8 cellular contexts compared by ENCODE assay signal in genomic region chr6:69796627-69797390, GRCh38. TPM values are rescaled to one million over a fixed set of nuclear protein-coding genes. Genes with fewer than 3 reads are reported as not detected.
DNase-seq lines count a peak whose midpoint lies in the region; ATAC-seq, FAIRE-seq and TF ChIP-seq lines count a peak whose summit lies in the region.

Gene LMBRD1 (minus strand): TSS chr6:69797010. CDS start chr6:69796881, 129 bp downstream.

- in situ Hi-C loops in astrocyte of the cerebellum (cut with HindIII; ENCODE audit: low sequenced_read_pairs) = no loop called here

- peak within 1 kb of the TSS; percentile 89 for H3K4me3 ChIP-seq in astrocyte of the cerebellum (ENCODE audit: low read depth, low read length)
- peak within 1 kb of the TSS; percentile 73 for H3K4me3 ChIP-seq in rectal smooth muscle tissue (ENCODE audit: low read length)
- H3K4me3 ChIP-seq in aorta (ENCODE audit: low read length in 2 of 2) = peak within 1 kb of the TSS; percentile 53 to 91

- peak; percentile 84 for DNase-seq in GM18507 (ENCODE audit: extremely low spot score, insufficient read length, low read depth)
- peak; percentile 93 for DNase-seq in NCI-H2029 (lab: John Stamatoyannopoulos, UW)
- DNase-seq in T-helper 22 cell (ENCODE audit: low read depth) = peak; percentile 95
- peak; percentile 83 for DNase-seq in astrocyte of the cerebellum (ENCODE audit: low read depth)
- DNase-seq in hepatic stellate cell (ENCODE audit: low spot score) = peak; percentile 89
- peak; percentile 98 to 99 for DNase-seq in aorta

- intact Hi-C loops in aorta (cut with DNase I) = loop anchor here in 1 of 2 donors (5.0 kb wide), 1 partner anchor 140 kb away; no protein-coding TSS in a partner anchor

- H3K9ac ChIP-seq in rectal smooth muscle tissue (ENCODE audit: low read length) = peak within 1 kb of the TSS; percentile 92

- peak; percentile 77 for TF ChIP-seq CTCF in astrocyte of the cerebellum (IDR thresholded peaks at IDR 0.05; ENCODE audit: low read depth, low read length, missing control alignments)

- H3K36me3 ChIP-seq in rectal smooth muscle tissue (ENCODE audit: control insufficient read depth, insufficient read depth, low read length) (no peaks in the 10 kb centered on the region), aorta (ENCODE audit: control insufficient read depth in 1 of 2, insufficient read depth in 2 of 2, low read length in 1 of 2) (no peaks in the 10 kb centered on the region)

- H3K27ac ChIP-seq in rectal smooth muscle tissue (ENCODE audit: low read depth, low read length) (peak within 1 kb of the TSS; percentile 92), aorta (ENCODE audit: low read depth in 1 of 2, low read length in 2 of 2) (peak within 1 kb of the TSS; percentile 84 to 99)

- 1% methylated on average over 38 to 40 of the region's 40 CpGs for WGBS in aorta, 2 donors

- ATAC-seq in HG02981 (IDR thresholded peaks at IDR 0.05; ENCODE audit: unreplicated experiment) = peak; percentile 90
- ATAC-seq in aorta (ENCODE audit: low FRiP score) = peak; percentile 97

- H3K27me3 ChIP-seq in rectal smooth muscle tissue (ENCODE audit: control insufficient read depth, insufficient read depth, low read length) = no peaks in the 10 kb centered on the region
- H3K27me3 ChIP-seq in aorta (ENCODE audit: control insufficient read depth in 1 of 2, insufficient read depth in 2 of 2, low read length in 1 of 2) = no peaks in the 10 kb centered on the region

- FAIRE-seq in GM18507 (lab: Jason Lieb, UNC) = peak; percentile 99

- no peaks in the 10 kb centered on the region for H3K9me3 ChIP-seq in aorta (ENCODE audit: control insufficient read depth, low read length)

- H3K4me1 ChIP-seq in rectal smooth muscle tissue (ENCODE audit: control insufficient read depth, insufficient read depth, low read length) (no peaks in the 10 kb centered on the region), aorta (ENCODE audit: control insufficient read depth in 1 of 2, insufficient read depth in 2 of 2, low read length in 2 of 2) (peaks cover 2 to 3% of the 10 kb centered on the region in 2 donors)

RNA-seq across cellular contexts. Expression of gene LMBRD1, which starts in this region (rescaled TPM):
- 10 to 100 TPM; 46.3 to 53.1 TPM for total RNA-seq in aorta
- polyA plus RNA-seq in aorta = 10 to 100 TPM; 37.1 to 41.5 TPM

Comparison
In these comparisons a context has a peak if more than half of its experiments do, and no peak if none do; other contexts are left out.
1. Peak in every context shown above with its lines: DNase-seq, ATAC-seq, H3K4me3 ChIP-seq and H3K27ac ChIP-seq.